7 cellular contexts compared by ENCODE assay signal in genomic region chr13:98761126-98761978, GRCh38. TPM values are rescaled to one million over a fixed set of nuclear protein-coding genes. Genes with fewer than 3 reads are reported as not detected.
A peak's percentile ranks its signal among the peaks of the same experiment; 100 is the strongest.
DNase-seq lines count a peak whose midpoint lies in the region; ATAC-seq, FAIRE-seq and TF ChIP-seq lines count a peak whose summit lies in the region.

No MANE protein-coding gene starts in this region.

- peak; percentile 60 for ATAC-seq in HG03469 (IDR thresholded peaks at IDR 0.05; ENCODE audit: unreplicated experiment)

- no peaks in the 10 kb centered on the region for H3K27me3 ChIP-seq in bronchial epithelial cell (ENCODE audit: control insufficient read depth, insufficient read depth, low read length)

- TF ChIP-seq CTCF in bronchial epithelial cell (IDR thresholded peaks at IDR 0.05; ENCODE audit: insufficient read depth, low read length, severe bottlenecking), result peak; percentile 2

- H3K4me3 ChIP-seq in bronchial epithelial cell (ENCODE audit: low read depth, low read length) (peak overlapping the region; percentile 15), skin epidermis (peak overlapping the region in 4 of 7 experiments; percentile 5 to 22 (median 8))

- no peaks in the 10 kb centered on the region for H3K36me3 ChIP-seq in bronchial epithelial cell (ENCODE audit: control insufficient read depth, insufficient read depth, low read length)

- DNase-seq in GM19240 (ENCODE audit: insufficient read length, low spot score) (peak; percentile 48), bronchial epithelial cell (ENCODE audit: low read depth) (peak; percentile 71), GDM1 (lab: John Stamatoyannopoulos, UW) (no peak), iPS-NIHi11 (ENCODE audit: low spot score) (no peak)
- no peak for DNase-seq in activated CD8-positive, alpha-beta memory T cell treated with anti-CD3 and anti-CD28 coated beads for 24 hours

- peak; percentile 28 for FAIRE-seq in bronchial epithelial cell (lab: Jason Lieb, UNC)

- H3K27ac ChIP-seq in skin epidermis, result peak overlapping the region in 5 of 21 experiments; percentile 30 to 46 (median 34)

RNA-seq across cellular contexts. Expression of gene SLC15A1, which starts 8.9 kb away (rescaled TPM):
- total RNA-seq in bronchial epithelial cell, result 0.77 TPM in 1 of 2 replicates, not detected in the other

Comparison
In these comparisons a context has a peak if more than half of its experiments do, and no peak if none do; other contexts are left out.
1. DNase-seq: peak in GM19240 (single experiment) and bronchial epithelial cell (single experiment); none in GDM1 (single experiment), iPS-NIHi11 (single experiment) and activated CD8-positive, alpha-beta memory T cell treated with anti-CD3 and anti-CD28 coated beads for 24 hours (single experiment).